9 cellular contexts compared by ENCODE assay signal in genomic region chr7:79453266-79453557, GRCh38. TPM values are rescaled to one million over a fixed set of nuclear protein-coding genes. Genes with fewer than 3 reads are reported as not detected.
DNase-seq lines count a peak whose midpoint lies in the region; ATAC-seq and TF ChIP-seq lines count a peak whose summit lies in the region.
"Had no signal": no experiment of that assay in that cellular context is flagged by ENCODE, and none has a peak within 500 bp of the region (broad histone marks: within the 10 kb centered on the region; RNA-seq: fewer than 3 reads in every experiment).

No MANE protein-coding gene starts in this region.

- intact Hi-C loops in left ventricle myocardium inferior (cut with micrococcal nuclease), result no loop called here
- intact Hi-C loops in left ventricle myocardium superior (cut with micrococcal nuclease), result loop anchor here (10.0 kb wide), 1 partner anchor 158 kb away; no protein-coding TSS in a partner anchor
- intact Hi-C loops in natural killer cell (cut with micrococcal nuclease), result no loop called here
- intact Hi-C loops in aorta (cut with DNase I), result loop anchor here in 1 of 2 donors (5.0 kb wide), 1 partner anchor 46 kb away; no protein-coding TSS in a partner anchor

- TF ChIP-seq CTCF in left ventricle myocardium inferior (IDR thresholded peaks at IDR 0.05; ENCODE audit: borderline replicate concordance), result no peak
- TF ChIP-seq CTCF in endothelial cell (IDR thresholded peaks at IDR 0.05; ENCODE audit: unreplicated experiment), result no peak
- no peak for TF ChIP-seq CTCF in natural killer cell (IDR thresholded peaks at IDR 0.05)

- H3K36me3 ChIP-seq in left ventricle myocardium inferior (no peaks in the 10 kb centered on the region), aorta (ENCODE audit: control insufficient read depth in 1 of 2, insufficient read depth in 2 of 2, low read length in 1 of 2) (no peaks in the 10 kb centered on the region)

- peaks cover 20% of the 10 kb centered on the region for H3K4me1 Mint-ChIP-seq in endothelial cell (ENCODE audit: unreplicated experiment)
- H3K4me1 Mint-ChIP-seq in natural killer cell, result peaks cover 0 to 13% of the 10 kb centered on the region in 2 donors

- 0 to 1% methylated on average over 6 of the region's 6 CpGs for WGBS in aorta, 2 donors

- H3K4me3 ChIP-seq in left ventricle myocardium inferior (peak overlapping the region; percentile 76), aorta (ENCODE audit: low read length in 2 of 2) (peak overlapping the region; percentile 46 to 85)
- H3K4me3 ChIP-seq: K562 had no signal

- no peak for DNase-seq in left ventricle myocardium inferior
- DNase-seq in left ventricle myocardium superior, result no peak
- no peak for DNase-seq in endothelial cell (ENCODE audit: low spot score)
- no peak for DNase-seq in natural killer cell
- DNase-seq in aorta, result no peak
- no peak for DNase-seq in stimulated activated CD4-positive, alpha-beta T cell treated with anti-CD3 and anti-CD28 coated beads, Interleukin-1b, Interleukin-23, amount 100 ng/mL, for 48 hours
- DNase-seq in activated CD8-positive, alpha-beta memory T cell treated with anti-CD3 and anti-CD28 coated beads for 24 hours, result no peak

- H3K9me3 ChIP-seq in left ventricle myocardium inferior (replicated peaks) (no peaks in the 10 kb centered on the region), aorta (ENCODE audit: control insufficient read depth, low read length) (no peaks in the 10 kb centered on the region)

- ATAC-seq in left ventricle myocardium superior (no peak), natural killer cell (no peak), aorta (ENCODE audit: low FRiP score) (no peak), HG02973 (IDR thresholded peaks at IDR 0.05; ENCODE audit: unreplicated experiment) (no peak)
- ATAC-seq: K562 had no signal

- H3K36me3 Mint-ChIP-seq in endothelial cell (ENCODE audit: low read depth, unreplicated experiment), result peaks cover 11% of the 10 kb centered on the region
- H3K36me3 Mint-ChIP-seq in natural killer cell, result peaks cover 9% of the 10 kb centered on the region

- peaks cover 65% of the 10 kb centered on the region for H3K4me1 ChIP-seq in left ventricle myocardium inferior
- H3K4me1 ChIP-seq in aorta (ENCODE audit: control insufficient read depth in 1 of 2, insufficient read depth in 2 of 2, low read length in 2 of 2), result peaks cover 0 to 3% of the 10 kb centered on the region in 2 donors

- H3K27me3 ChIP-seq in left ventricle myocardium inferior (ENCODE audit: low read depth) (no peaks in the 10 kb centered on the region), aorta (ENCODE audit: control insufficient read depth in 1 of 2, insufficient read depth in 2 of 2, low read length in 1 of 2) (no peaks in the 10 kb centered on the region)

- H3K27ac Mint-ChIP-seq in endothelial cell (ENCODE audit: unreplicated experiment) (no peak overlapping the region), natural killer cell (no peak overlapping the region)

- peaks cover 9% of the 10 kb centered on the region for H3K27me3 Mint-ChIP-seq in endothelial cell (ENCODE audit: unreplicated experiment)
- peaks cover 24 to 47% of the 10 kb centered on the region in 2 donors for H3K27me3 Mint-ChIP-seq in natural killer cell (ENCODE audit: low read depth in 2 of 2)

- H3K27ac ChIP-seq in left ventricle myocardium inferior (replicated peaks) (peak overlapping the region; percentile 89), aorta (ENCODE audit: low read depth in 1 of 2, low read length in 2 of 2) (peak overlapping the region; percentile 78 to 80)

- H3K4me3 Mint-ChIP-seq in endothelial cell (ENCODE audit: unreplicated experiment) (peak overlapping the region; percentile 97), natural killer cell (peak overlapping the region; percentile 28)

- no peaks in the 10 kb centered on the region for H3K9me3 Mint-ChIP-seq in endothelial cell (ENCODE audit: unreplicated experiment)
- H3K9me3 Mint-ChIP-seq in natural killer cell, result peaks cover 7% of the 10 kb centered on the region in 2 donors

RNA-seq across cellular contexts. Expression of gene MAGI2, which starts 0.3 kb away (rescaled TPM):
- 4.5 TPM for total RNA-seq in left ventricle myocardium inferior
- total RNA-seq in left ventricle myocardium superior, result 3.6 TPM
- 6.3 TPM for total RNA-seq in endothelial cell (ENCODE audit: unreplicated experiment)
- under 1 TPM; 0.09 to 0.48 (median 0.27) TPM for total RNA-seq in natural killer cell
- 10 to 100 TPM; 17.9 to 25.5 TPM for total RNA-seq in aorta
- 1 to 10 TPM; 3.7 to 5.3 TPM for polyA plus RNA-seq in aorta
